In genomic region chr2:195779491-195779890, GRCh38 we compare ENCODE assay signal across 26 cellular contexts.
A peak's percentile ranks its signal among the peaks of the same experiment; 100 is the strongest.
DNase-seq lines count a peak whose midpoint lies in the region; ATAC-seq, FAIRE-seq and TF ChIP-seq lines count a peak whose summit lies in the region.
"Had no signal": no experiment of that assay in that cellular context is flagged by ENCODE, and none has a peak within 500 bp of the region (broad histone marks: within the 10 kb centered on the region; RNA-seq: fewer than 3 reads in every experiment).

No MANE protein-coding gene starts in this region.

- H3K4me3 ChIP-seq in A549, result no peak overlapping the region
- no peak overlapping the region for H3K4me3 ChIP-seq in GM23338
- no peak overlapping the region for H3K4me3 ChIP-seq in PC-3 (ENCODE audit: low read length)
- no peak overlapping the region for H3K4me3 ChIP-seq in endodermal cell (ENCODE audit: low read length)
- no peak overlapping the region for H3K4me3 ChIP-seq in breast epithelium
- H3K4me3 ChIP-seq: spleen had no signal

- H3K27ac Mint-ChIP-seq in GM23338, result no peak overlapping the region
- H3K27ac Mint-ChIP-seq in endodermal cell, result no peak overlapping the region
- H3K27ac Mint-ChIP-seq in CD14-positive monocyte, result no peak overlapping the region
- H3K27ac Mint-ChIP-seq: activated B cell treated with CpG ODN at 0.5 μM for 24 hours; activated naive CD4-positive, alpha-beta T cell treated with anti-CD3 and anti-CD28 coated beads, Interleukin-2, amount 10 ng/mL, durations not matched to agents 7 days and 5 days; type B pancreatic cell had no signal

- H3K4me1 Mint-ChIP-seq in GM23338 (peaks cover 11% of the 10 kb centered on the region), endodermal cell (peaks cover 2% of the 10 kb centered on the region), CD14-positive monocyte (no peaks in the 10 kb centered on the region)
- H3K4me1 Mint-ChIP-seq: activated B cell treated with CpG ODN at 0.5 μM for 24 hours; activated naive CD4-positive, alpha-beta T cell treated with anti-CD3 and anti-CD28 coated beads, Interleukin-2, amount 10 ng/mL, durations not matched to agents 7 days and 5 days; neural crest cell had no signal

- H3K4me1 ChIP-seq in A549 (no peaks in the 10 kb centered on the region; the same call in 2 of the 3 replicates), GM23338 (ENCODE audit: insufficient read depth) (peaks cover 18% of the 10 kb centered on the region; the same call in 1 of the 2 replicates), PC-3 (ENCODE audit: insufficient read depth, low read length) (peaks cover 8% of the 10 kb centered on the region; the same call in 1 of the 2 replicates), endodermal cell (ENCODE audit: control insufficient read depth, insufficient read depth, low read length) (no peaks in the 10 kb centered on the region), breast epithelium (no peaks in the 10 kb centered on the region)
- H3K4me1 ChIP-seq: Caco-2, spleen had no signal

- H4K20me1 ChIP-seq in GM23338 (replicated peaks; ENCODE audit: insufficient read depth) (no peaks in the 10 kb centered on the region), PC-3 (ENCODE audit: low read length) (no peaks in the 10 kb centered on the region)

- WGBS in A549 (ENCODE audit: missing lambda C conversion rate), result 40% methylated on average over 2 of the region's 2 CpGs
- WGBS in endodermal cell (ENCODE audit: insufficient coverage in 1 of 2, insufficient read length in 1 of 2), 2 experiments, result 100% methylated on average over 1 of the region's 2 CpGs; no CpG with 5 or more reads in 1 of the 2 experiments

- H3F3A ChIP-seq in GM23338 (replicated peaks; ENCODE audit: low read depth) (no peaks in the 10 kb centered on the region), PC-3 (ENCODE audit: low read length, unreplicated experiment) (no peaks in the 10 kb centered on the region)

- TF ChIP-seq EP300 in A549 (IDR thresholded peaks at IDR 0.05), result no peak

- H3K9me3 Mint-ChIP-seq in GM23338 (no peaks in the 10 kb centered on the region), endodermal cell (no peaks in the 10 kb centered on the region), CD14-positive monocyte (peaks cover 0 to 5% (median 0%) of the 10 kb centered on the region in 7 donors)
- H3K9me3 Mint-ChIP-seq: activated B cell treated with CpG ODN at 0.5 μM for 24 hours; activated naive CD4-positive, alpha-beta T cell treated with anti-CD3 and anti-CD28 coated beads, Interleukin-2, amount 10 ng/mL, durations not matched to agents 7 days and 5 days; neural crest cell; type B pancreatic cell had no signal

- TF ChIP-seq CTCF in A549 (IDR thresholded peaks at IDR 0.05) (no peak), GM23338 (conservative IDR thresholded peaks at IDR 0.05; ENCODE audit: low read depth in 2 of 2) (peak; percentile 7 to 15; a peak in 1 of 4 replicates), PC-3 (conservative IDR thresholded peaks at IDR 0.05; ENCODE audit: low read depth, low read length) (peak; percentile 50; the same call in 1 of the 2 replicates), endodermal cell (conservative IDR thresholded peaks at IDR 0.05) (peak; percentile 19), breast epithelium (IDR thresholded peaks at IDR 0.05) (no peak), CD14-positive monocyte (IDR thresholded peaks at IDR 0.05) (no peak)

- CTCF ChIA-PET in A549 (lab: Yijun Ruan, JAX), result interaction anchor here (1.2 kb wide), 1 partner anchor 11 kb away, joined by 3 read pairs; no protein-coding TSS in a partner anchor
- CTCF ChIA-PET in PC-3 (lab: Charles Lee), result no interaction called here

- H3K36me3 ChIP-seq in GM23338 (ENCODE audit: insufficient read depth) (no peaks in the 10 kb centered on the region), PC-3 (ENCODE audit: low read depth, low read length) (no peaks in the 10 kb centered on the region), endodermal cell (ENCODE audit: control insufficient read depth, insufficient read depth, low read length) (no peaks in the 10 kb centered on the region), breast epithelium (no peaks in the 10 kb centered on the region)
- H3K36me3 ChIP-seq: spleen had no signal

- DNase-seq in A549 (ENCODE audit: low read depth in 1 of 2, low spot score in 1 of 2) (peak in 1 of 2 experiments; percentile 46), GM23338 (ENCODE audit: low spot score) (peak; percentile 17), PC-3 (peak; percentile 66), endodermal cell (no peak), breast epithelium (ENCODE audit: low spot score in 2 of 2) (no peak), CD14-positive monocyte (ENCODE audit: low spot score) (no peak)
- DNase-seq: activated B cell treated with CpG ODN at 0.5 μM for 24 hours; activated CD4-positive, alpha-beta T cell treated with anti-CD3 and anti-CD28 coated beads, Interleukin-2, amount 50 U/mL, for 1 hour; activated naive CD4-positive, alpha-beta T cell treated with anti-CD3 and anti-CD28 coated beads, Interleukin-2, amount 10 ng/mL, durations not matched to agents 7 days and 5 days; Caco-2; effector CD4-positive, alpha-beta T cell; foreskin melanocyte; left colon; NCI-H1436 treated with DMSO at 0.1 percent for 48 hours; NCI-H2107; NCI-H446 treated with DMSO at 0.1 percent for 48 hours; posterior cingulate gyrus; right cardiac atrium; SIG-M5; spleen had no signal

- no peak for TF ChIP-seq POLR2A in A549 (IDR thresholded peaks at IDR 0.05; ENCODE audit: low read length)
- no peak for TF ChIP-seq POLR2A in breast epithelium (IDR thresholded peaks at IDR 0.05)

- ATAC-seq in A549 (peak; percentile 70 to 85; a peak in 5 of 6 replicates), GM23338 (no peak), PC-3 (peak; percentile 99), HG02798 (IDR thresholded peaks at IDR 0.05; ENCODE audit: poor library complexity, unreplicated experiment) (no peak), GM21367 (IDR thresholded peaks at IDR 0.05; ENCODE audit: unreplicated experiment) (no peak)
- ATAC-seq: left colon, right cardiac atrium had no signal

- POLR2A ChIA-PET in A549 (lab: Yijun Ruan, JAX), result no interaction called here
- POLR2A ChIA-PET in PC-3 (lab: Charles Lee; ENCODE audit: unreplicated experiment), result no interaction called here

- BruUV-seq in PC-3 (replicated peaks; lab: Mats Ljungman, UMichigan), result no TSS peak

- no peak for TF ChIP-seq RAD21 in A549 (conservative IDR thresholded peaks at IDR 0.05 in 1 of 2, IDR thresholded peaks at IDR 0.05 in 1 of 2)

- H3K9me3 ChIP-seq in A549 (no peaks in the 10 kb centered on the region), PC-3 (ENCODE audit: low read length) (no peaks in the 10 kb centered on the region), endodermal cell (ENCODE audit: control insufficient read depth, low read length) (no peaks in the 10 kb centered on the region), breast epithelium (no peaks in the 10 kb centered on the region)
- H3K9me3 ChIP-seq: Caco-2, spleen had no signal

- H3K9ac ChIP-seq in PC-3 (ENCODE audit: low read length) (no peak overlapping the region), endodermal cell (ENCODE audit: extremely low read depth, low read length, poor library complexity, severe bottlenecking) (no peak overlapping the region)

- H3K27me3 ChIP-seq in GM23338 (ENCODE audit: insufficient read depth) (no peaks in the 10 kb centered on the region), PC-3 (ENCODE audit: low read length) (no peaks in the 10 kb centered on the region), endodermal cell (ENCODE audit: control insufficient read depth, insufficient read depth, low read length, poor library complexity, severe bottlenecking) (no peaks in the 10 kb centered on the region), breast epithelium (no peaks in the 10 kb centered on the region)
- H3K27me3 ChIP-seq: spleen had no signal

- H3K4me2 ChIP-seq in A549, result no peak overlapping the region
- no peak overlapping the region for H3K4me2 ChIP-seq in GM23338
- H3K4me2 ChIP-seq in PC-3 (ENCODE audit: low read length), result 0 out of 2 replicates have a peak overlapping the region, but pooled peaks have one; percentile 17

- H3K79me2 ChIP-seq in GM23338 (replicated peaks; ENCODE audit: insufficient read depth) (no peaks in the 10 kb centered on the region), PC-3 (ENCODE audit: low read length) (no peaks in the 10 kb centered on the region)

- intact Hi-C loops in PC-3 (cut with micrococcal nuclease) (loop anchor here (1.0 to 2.0 kb wide), 2 partner anchors 39 to 115 kb away; no protein-coding TSS in a partner anchor), breast epithelium (cut with DNase I; ENCODE audit: low total_unique reads) (no loop called here), CD14-positive monocyte (cut with micrococcal nuclease) (no loop called here)

- FAIRE-seq in A549 (lab: Jason Lieb, UNC), result no peak
- FAIRE-seq: GM12892, H54 had no signal

- H3K4me3 Mint-ChIP-seq in GM23338 (no peak overlapping the region), endodermal cell (no peak overlapping the region), CD14-positive monocyte (no peak overlapping the region)
- H3K4me3 Mint-ChIP-seq: activated B cell treated with CpG ODN at 0.5 μM for 24 hours; activated naive CD4-positive, alpha-beta T cell treated with anti-CD3 and anti-CD28 coated beads, Interleukin-2, amount 10 ng/mL, durations not matched to agents 7 days and 5 days; neural crest cell; type B pancreatic cell had no signal

- H3K27me3 Mint-ChIP-seq in GM23338 (ENCODE audit: insufficient read depth, low read depth, poor library complexity), result peaks cover 2% of the 10 kb centered on the region
- no peaks in the 10 kb centered on the region for H3K27me3 Mint-ChIP-seq in endodermal cell (ENCODE audit: insufficient read depth)
- peaks cover 0 to 1% (median 0%) of the 10 kb centered on the region in 3 donors for H3K27me3 Mint-ChIP-seq in CD14-positive monocyte (ENCODE audit: low read depth in 3 of 3)
- H3K27me3 Mint-ChIP-seq: activated B cell treated with CpG ODN at 0.5 μM for 24 hours; activated naive CD4-positive, alpha-beta T cell treated with anti-CD3 and anti-CD28 coated beads, Interleukin-2, amount 10 ng/mL, durations not matched to agents 7 days and 5 days; type B pancreatic cell had no signal

- H3K27ac ChIP-seq in A549 (no peak overlapping the region), GM23338 (ENCODE audit: low read depth) (no peak overlapping the region), PC-3 (ENCODE audit: low read length) (no peak overlapping the region), endodermal cell (ENCODE audit: low read depth, low read length) (no peak overlapping the region), breast epithelium (no peak overlapping the region)
- H3K27ac ChIP-seq: spleen had no signal

- H3K9me2 ChIP-seq in GM23338 (ENCODE audit: insufficient read depth), result no peaks in the 10 kb centered on the region
- no peaks in the 10 kb centered on the region for H3K9me2 ChIP-seq in PC-3 (replicated peaks; ENCODE audit: low read length)

- no peaks in the 10 kb centered on the region for H3K36me3 Mint-ChIP-seq in GM23338 (ENCODE audit: low read depth)
- H3K36me3 Mint-ChIP-seq in endodermal cell (ENCODE audit: low read depth), result no peaks in the 10 kb centered on the region
- no peaks in the 10 kb centered on the region for H3K36me3 Mint-ChIP-seq in CD14-positive monocyte
- H3K36me3 Mint-ChIP-seq: activated naive CD4-positive, alpha-beta T cell treated with anti-CD3 and anti-CD28 coated beads, Interleukin-2, amount 10 ng/mL, durations not matched to agents 7 days and 5 days; type B pancreatic cell had no signal

- H2AFZ ChIP-seq in GM23338 (no peak overlapping the region), PC-3 (ENCODE audit: low read length) (no peak overlapping the region)

TF ChIP-seq in GM23338, 12 proteins besides CTCF, POLR2A, EP300 and RAD21 (continues in another document):
- no peak for TF ChIP-seq POLR2AphosphoS5 (IDR thresholded peaks at IDR 0.05; ENCODE audit: low read depth)

Comparison
In these comparisons a context has a peak if more than half of its experiments do, and no peak if none do; other contexts are left out.
1. ATAC-seq: peak in A549 (2 of 2) and PC-3 (single experiment); none in GM23338 (single experiment), HG02798 (single experiment) and GM21367 (single experiment).
2. DNase-seq: peak in GM23338 (single experiment) and PC-3 (single experiment); none in endodermal cell (single experiment), breast epithelium (0 of 2) and CD14-positive monocyte (single experiment).
3. CTCF ChIP-seq: peak in GM23338 (2 of 2), PC-3 (single experiment) and endodermal cell (single experiment); none in A549 (single experiment), breast epithelium (0 of 3) and CD14-positive monocyte (single experiment).